Comparison of ENCODE assay signal across 8 cellular contexts in genomic region chr10:102420810-102421644, GRCh38. TPM values are rescaled to one million over a fixed set of nuclear protein-coding genes. Genes with fewer than 3 reads are reported as not detected.
DNase-seq lines count a peak whose midpoint lies in the region; ATAC-seq, FAIRE-seq and TF ChIP-seq lines count a peak whose summit lies in the region.

Gene FBXL15 (plus strand): TSS chr10:102420836. CDS start chr10:102421130, 294 bp downstream.

- H2BK120ac ChIP-seq in IMR-90 (ENCODE audit: low read depth, low read length): peak within 1 kb of the TSS; percentile 95

- H3K27me3 ChIP-seq in IMR-90 (ENCODE audit: control insufficient read depth, insufficient read depth, low read length) (peaks cover 13% of the 10 kb centered on the region; the same call in 1 of the 2 replicates), mononuclear cell (ENCODE audit: insufficient read depth, low read length) (peaks cover 21% of the 10 kb centered on the region)

- peak within 1 kb of the TSS; percentile 81 to 98 for H4K8ac ChIP-seq in IMR-90 (ENCODE audit: low read depth in 2 of 2, low read length in 2 of 2)

- FAIRE-seq in D721Med (lab: Jason Lieb, UNC): no peak

- peak within 1 kb of the TSS; percentile 69 for H4K5ac ChIP-seq in IMR-90 (ENCODE audit: low read depth, low read length)

- no peaks in the 10 kb centered on the region for H4K20me1 ChIP-seq in IMR-90 (ENCODE audit: insufficient read depth, low read length)

- H3K27ac ChIP-seq in IMR-90 (ENCODE audit: insufficient read depth, low read length): peak within 1 kb of the TSS; percentile 77

- H2AK9ac ChIP-seq in IMR-90 (replicated peaks; ENCODE audit: low read depth, low read length, poor library complexity): peak within 1 kb of the TSS; percentile 88

- peak within 1 kb of the TSS; percentile 56 for H3K18ac ChIP-seq in IMR-90 (ENCODE audit: low read depth, low read length)

- H4K91ac ChIP-seq in IMR-90 (ENCODE audit: insufficient read depth, low read depth, low read length): peak within 1 kb of the TSS; percentile 97

- peak within 1 kb of the TSS; percentile 54 for H2BK20ac ChIP-seq in IMR-90 (ENCODE audit: low read depth, low read length)

- H3K9ac ChIP-seq in IMR-90 (ENCODE audit: low read depth, low read length): peak within 1 kb of the TSS; percentile 69

- no peaks in the 10 kb centered on the region for H3K9me3 ChIP-seq in IMR-90 (ENCODE audit: control insufficient read depth, insufficient read depth, low read length)
- no peaks in the 10 kb centered on the region for H3K9me3 ChIP-seq in mononuclear cell (ENCODE audit: low read depth, low read length)

- WGBS in IMR-90 (ENCODE audit: extremely low coverage in 2 of 2, insufficient read length in 1 of 2), 2 experiments: 0% methylated on average over 54 of the region's 67 CpGs; no CpG with 5 or more reads in 1 of the 2 experiments

- CTCF ChIA-PET in IMR-90 (lab: Yijun Ruan, JAX): interaction anchor here (1.2 kb wide), 1 partner anchor 163 kb away, joined by 3 read pairs; no protein-coding TSS in a partner anchor

- TF ChIP-seq CTCF in D721Med (IDR thresholded peaks at IDR 0.05; ENCODE audit: insufficient read depth, missing control alignments) (no peak), IMR-90 (conservative IDR thresholded peaks at IDR 0.05; ENCODE audit: low read depth, low read length) (no peak)

- peaks cover 0 to 29% of the 10 kb centered on the region in 2 experiments; a peak in 2 of 4 replicates for H3K79me1 ChIP-seq in IMR-90 (ENCODE audit: low read depth in 1 of 2, low read length in 2 of 2)

- peaks cover 6% of the 10 kb centered on the region; the same call in 1 of the 2 replicates for H3K36me3 ChIP-seq in IMR-90 (ENCODE audit: control insufficient read depth, insufficient read depth, low read length)

- in situ Hi-C loops in IMR-90 (cut with MboI; ENCODE audit: low sequenced_read_pairs): no loop called here

- ATAC-seq in GM21528 (IDR thresholded peaks at IDR 0.05; ENCODE audit: low FRiP score, unreplicated experiment): peak; percentile 66
- ATAC-seq in IMR-90 (ENCODE audit: low read depth): peak; percentile 91

- H3K14ac ChIP-seq in IMR-90 (replicated peaks; ENCODE audit: low read depth, low read length): peak within 1 kb of the TSS; percentile 81

- TF ChIP-seq RAD21 in IMR-90 (IDR thresholded peaks at IDR 0.05; ENCODE audit: low read length): no peak

- peaks cover 9% of the 10 kb centered on the region; the same call in 1 of the 2 replicates for H3K9me1 ChIP-seq in IMR-90 (ENCODE audit: insufficient read depth, low read length)

- H2BK15ac ChIP-seq in IMR-90 (ENCODE audit: low read depth, low read length): peak within 1 kb of the TSS; percentile 95; the same call in 1 of the 3 replicates

- peak within 1 kb of the TSS; percentile 55 for H3K4me3 ChIP-seq in IMR-90 (ENCODE audit: insufficient read depth, low read depth, low read length)
- H3K4me3 ChIP-seq in mononuclear cell (ENCODE audit: low read length): peak within 1 kb of the TSS; percentile 54

- H3K56ac ChIP-seq in IMR-90 (ENCODE audit: extremely low read depth, insufficient read depth, low read length): peak within 1 kb of the TSS; percentile 86

- DNase-seq in D721Med (ENCODE audit: insufficient read length, low spot score) (peak; percentile 71), IMR-90 (peak; percentile 95), OCI-M1 (lab: John Stamatoyannopoulos, UW) (peak; percentile 99), activated T-cell treated with anti-CD3 and anti-CD28 coated beads for 24 hours (ENCODE audit: low read depth) (peak; percentile 94), epidermal melanocyte (ENCODE audit: insufficient read length, low spot score) (peak; percentile 96)
- peak; percentile 94 to 95 for DNase-seq in stimulated activated CD8-positive, alpha-beta memory T cell treated with anti-CD3 and anti-CD28 coated beads, Interleukin-4, amount 100 ng/mL, for 1 hour (ENCODE audit: low read depth in 2 of 2, low spot score in 1 of 2)

- peak within 1 kb of the TSS; percentile 99 for H2AFZ ChIP-seq in IMR-90 (replicated peaks; ENCODE audit: low read length, poor library complexity)

- intact Hi-C loops in IMR-90 (cut with micrococcal nuclease): loop anchor here (1.0 kb wide), 2 partner anchors 27 to 58 kb away; no protein-coding TSS in a partner anchor

- POLR2A ChIA-PET in IMR-90 (lab: Charles Lee; ENCODE audit: unreplicated experiment): interaction anchor here (0.8 kb wide), 1 partner anchor 11 kb away, joined by 17 read pairs; the partner anchor contains the start of gene CUEDC2

- dilution Hi-C loops in IMR-90 (cut with HindIII; ENCODE audit: low sequenced_read_pairs, unreplicated experiment): no loop called here

- no TSS peak for BruUV-seq in IMR-90 (replicated peaks; lab: Mats Ljungman, UMichigan)

- H3K23ac ChIP-seq in IMR-90 (ENCODE audit: low read depth, low read length): peak within 1 kb of the TSS; percentile 74; the same call in 1 of the 2 replicates

- peak within 1 kb of the TSS; percentile 43; the same call in 1 of the 2 replicates for H2AK5ac ChIP-seq in IMR-90 (ENCODE audit: low read depth, low read length)

- peak within 1 kb of the TSS; percentile 87 for H2BK5ac ChIP-seq in IMR-90 (ENCODE audit: low read depth, low read length, poor library complexity, severe bottlenecking)

- 0 out of 2 replicates have a peak, but pooled peaks have one; percentile 23 for TF ChIP-seq POLR2A in IMR-90 (IDR thresholded peaks at IDR 0.05; ENCODE audit: low read depth, low read length)

- H3K4me2 ChIP-seq in IMR-90 (ENCODE audit: low read depth, low read length): peak within 1 kb of the TSS; percentile 89

- peaks cover 9% of the 10 kb centered on the region for H3K4me1 ChIP-seq in IMR-90 (ENCODE audit: control insufficient read depth, insufficient read depth, low read length)
- H3K4me1 ChIP-seq in mononuclear cell (ENCODE audit: insufficient read depth, low read length): peaks cover 36% of the 10 kb centered on the region

- H3K4ac ChIP-seq in IMR-90 (ENCODE audit: low read depth, low read length): peak within 1 kb of the TSS; percentile 95

TF ChIP-seq in IMR-90, 13 proteins besides CTCF, POLR2A, EP300 and RAD21:
- peak; percentile 5; the same call in 1 of the 2 replicates for TF ChIP-seq RFX5 (IDR thresholded peaks at IDR 0.05; ENCODE audit: low read depth, low read length)
- peak; percentile 68; the same call in 1 of the 2 replicates for TF ChIP-seq MAZ (IDR thresholded peaks at IDR 0.05; ENCODE audit: borderline replicate concordance, low read depth, low read length)
- TF ChIP-seq SMC3 (IDR thresholded peaks at IDR 0.05; ENCODE audit: low read depth, low read length): 0 out of 2 replicates have a peak, but pooled peaks have one; percentile 12
- TF ChIP-seq MXI1 (IDR thresholded peaks at IDR 0.05; ENCODE audit: borderline replicate concordance, low read depth, low read length): peak; percentile 58; the same call in 1 of the 2 replicates
- 0 out of 2 replicates have a peak, but pooled peaks have one; percentile 14 for TF ChIP-seq CHD1 (IDR thresholded peaks at IDR 0.05; ENCODE audit: low read depth, low read length)
- no peak for TF ChIP-seq BHLHE40 (IDR thresholded peaks at IDR 0.05; ENCODE audit: low read depth, low read length)

RNA-seq across cellular contexts. Expression of gene FBXL15, which starts in this region (rescaled TPM):
- total RNA-seq in IMR-90 (2012; rRNA removed): 2.5 and 3.0 TPM in 2 replicates
- 8.4 and 13.6 TPM in 2 replicates for polyA plus RNA-seq in IMR-90 (2012; rRNA removed)
- polyA plus RNA-seq in IMR-90 (2012; cell fraction: cytosol; rRNA removed): 18.3 and 20.0 TPM in 2 replicates
- 23.1 and 53.1 TPM in 2 replicates for polyA plus RNA-seq in IMR-90 (2012; cell fraction: nucleus; rRNA removed; ENCODE audit: low replicate concordance)
- 4.7 TPM for total RNA-seq in mononuclear cell

Comparison
In these comparisons a context has a peak if more than half of its experiments do, and no peak if none do; other contexts are left out.
1. Peak in every context shown above with its lines: DNase-seq, ATAC-seq, H3K4me3 ChIP-seq and H3K27ac ChIP-seq.